In genomic region chr2:53520630-53520940, GRCh38 we compare ENCODE assay signal across 20 cellular contexts.
DNase-seq lines count a peak whose midpoint lies in the region; FAIRE-seq and TF ChIP-seq lines count a peak whose summit lies in the region.
"Had no signal": no experiment of that assay in that cellular context is flagged by ENCODE, and none has a peak within 500 bp of the region (broad histone marks: within the 10 kb centered on the region; RNA-seq: fewer than 3 reads in every experiment).

No MANE protein-coding gene starts in this region.

- no peaks in the 10 kb centered on the region for H4K20me1 ChIP-seq in H1 (replicated peaks in 1 of 2; ENCODE audit: control insufficient read depth in 1 of 2, insufficient read depth in 2 of 2, low read length in 2 of 2)

- TF ChIP-seq RAD21 in H1 (IDR thresholded peaks at IDR 0.05 in 1 of 2, conservative IDR thresholded peaks at IDR 0.05 in 1 of 2; ENCODE audit: low read depth in 2 of 2, low read length in 2 of 2), result no peak

- no peaks in the 10 kb centered on the region for H3K79me2 ChIP-seq in H1 (ENCODE audit: control insufficient read depth in 1 of 2, insufficient read depth in 2 of 2, low read length in 2 of 2)
- H3K79me2 ChIP-seq: parathyroid adenoma had no signal

- H2AFZ ChIP-seq in H1 (ENCODE audit: low read length) (peak overlapping the region; percentile 73), neuron (ENCODE audit: low read depth, low read length) (peak overlapping the region; percentile 20)
- H2AFZ ChIP-seq: parathyroid adenoma had no signal

- TF ChIP-seq EP300 in H1 (IDR thresholded peaks at IDR 0.05; ENCODE audit: borderline replicate concordance in 1 of 2, low read depth in 2 of 2, low read length in 2 of 2) (no peak), stomach (IDR thresholded peaks at IDR 0.05) (no peak)

- peaks cover 0 to 7% (median 2%) of the 10 kb centered on the region in 4 experiments; a peak in 2 of 7 replicates for H3K4me1 ChIP-seq in H1 (replicated peaks in 1 of 4; ENCODE audit: control insufficient read depth in 3 of 4, insufficient read depth in 4 of 4, low read length in 3 of 4)
- H3K4me1 ChIP-seq in neuron (ENCODE audit: insufficient read depth, low read length), result peaks cover 17% of the 10 kb centered on the region
- H3K4me1 ChIP-seq in stomach, result peaks cover 0 to 6% (median 0%) of the 10 kb centered on the region in 4 donors
- H3K4me1 ChIP-seq: left ventricle myocardium inferior, parathyroid adenoma had no signal

- TF ChIP-seq CTCF in H1 (IDR thresholded peaks at IDR 0.05; ENCODE audit: control extremely low read depth in 1 of 3, insufficient read depth in 1 of 3, low read depth in 1 of 3, low read length in 3 of 3), result no peak
- TF ChIP-seq CTCF in stomach (IDR thresholded peaks at IDR 0.05), result no peak
- TF ChIP-seq CTCF in D721Med (IDR thresholded peaks at IDR 0.05; ENCODE audit: insufficient read depth, missing control alignments), result no peak

- POLR2A ChIA-PET in H1 (lab: Charles Lee; ENCODE audit: partially characterized antibody), result interaction anchor here (1.5 kb wide), 1 partner anchor 66 kb away, joined by 3 read pairs; no protein-coding TSS in a partner anchor

- no peaks in the 10 kb centered on the region for H3K79me1 ChIP-seq in H1 (ENCODE audit: low read depth, low read length)

- H3K23ac ChIP-seq in H1 (ENCODE audit: insufficient read length), result no peak overlapping the region

- H3K27ac ChIP-seq in H1 (ENCODE audit: low read depth, low read length) (no peak overlapping the region), stomach (no peak overlapping the region)
- H3K27ac ChIP-seq: 22Rv1, gastrocnemius medialis, left ventricle myocardium inferior, parathyroid adenoma had no signal

- no peaks in the 10 kb centered on the region for H3K27me3 ChIP-seq in H1 (replicated peaks in 1 of 4; ENCODE audit: control insufficient read depth in 3 of 4, extremely low read depth in 1 of 4, insufficient read depth in 3 of 4, low read length in 3 of 4)
- no peaks in the 10 kb centered on the region for H3K27me3 ChIP-seq in neuron (ENCODE audit: insufficient read depth, low read length)
- no peaks in the 10 kb centered on the region for H3K27me3 ChIP-seq in stomach
- H3K27me3 ChIP-seq: dorsolateral prefrontal cortex, gastrocnemius medialis had no signal

- no peak overlapping the region for H3K9ac ChIP-seq in H1 (replicated peaks in 1 of 4; ENCODE audit: extremely low read depth in 1 of 4, low read depth in 3 of 4, low read length in 3 of 4)
- H3K9ac ChIP-seq: parathyroid adenoma had no signal

- no peak overlapping the region for H3K4me2 ChIP-seq in H1 (ENCODE audit: insufficient read depth in 1 of 2, low read depth in 2 of 2, low read length in 2 of 2)

- DNase-seq in DMS 273 (lab: John Stamatoyannopoulos, UW; ENCODE audit: unreplicated experiment), result peak; percentile 58
- no peak for DNase-seq in DMS 273 treated with DMSO at 0.1 percent for 48 hours (lab: John Stamatoyannopoulos, UW)
- peak; percentile 42 for DNase-seq in NCI-H146 treated with DMSO at 0.1 percent for 48 hours (lab: John Stamatoyannopoulos, UW; ENCODE audit: unreplicated experiment)
- DNase-seq in H1 (ENCODE audit: low read depth in 1 of 2, low spot score in 2 of 2), result no peak
- DNase-seq in middle frontal gyrus (ENCODE audit: extremely low spot score, low spot score), result no peak
- no peak for DNase-seq in stomach
- DNase-seq in D721Med (ENCODE audit: insufficient read length, low spot score), result no peak
- DNase-seq: activated CD4-positive, alpha-beta T cell treated with anti-CD3 and anti-CD28 coated beads, Interleukin-2, amount 50 U/mL, for 4 hours; activated gamma-delta T cell; caudate nucleus; COR-L47; dorsolateral prefrontal cortex; gastrocnemius medialis; left ventricle myocardium inferior; SIG-M5; stimulated activated naive CD8-positive, alpha-beta T cell treated with anti-CD3 and anti-CD28 coated beads, Interleukin-15, Interleukin-2, amounts not matched to agents 100 U/mL and 50 U/mL, for 24 hours had no signal

- no peak overlapping the region for H3K56ac ChIP-seq in H1 (replicated peaks; ENCODE audit: insufficient read length, low read depth, low read length)

- H4K91ac ChIP-seq in H1 (replicated peaks; ENCODE audit: insufficient read length, low read length), result no peak overlapping the region

- H2BK5ac ChIP-seq in H1 (ENCODE audit: low read depth, low read length), result no peak overlapping the region

- no peak overlapping the region for H3K4ac ChIP-seq in H1 (replicated peaks; ENCODE audit: insufficient read length, low read depth, low read length)

- no peak overlapping the region for H2BK120ac ChIP-seq in H1 (replicated peaks; ENCODE audit: low read depth, low read length)

- no peak for TF ChIP-seq POLR2A in H1 (IDR thresholded peaks at IDR 0.05; ENCODE audit: control extremely low read depth in 1 of 2, low read depth in 2 of 2, low read length in 2 of 2)
- TF ChIP-seq POLR2A in stomach (IDR thresholded peaks at IDR 0.05), result no peak

- no peak overlapping the region for H4K5ac ChIP-seq in H1 (ENCODE audit: insufficient read length, low read depth, low read length)

- 70% methylated on average over 6 of the region's 6 CpGs; no CpG with 5 or more reads in 1 of the 2 experiments for WGBS in H1 (ENCODE audit: extremely low coverage in 1 of 2, insufficient coverage in 1 of 2, insufficient read length in 1 of 2, insufficient replicate concordance in 2 of 2, low coverage in 1 of 2, low lambda C conversion rate in 2 of 2, missing lambda C conversion rate in 1 of 2), 2 experiments
- 19 to 44% (median 32%) methylated on average over 6 of the region's 6 CpGs for WGBS in stomach, 5 donors

- no peak overlapping the region for H2BK12ac ChIP-seq in H1 (ENCODE audit: low read depth, low read length)

- H3K4me3 ChIP-seq in H1 (ENCODE audit: extremely low read depth in 1 of 4, insufficient read depth in 2 of 4, low read depth in 3 of 4, low read length in 4 of 4) (no peak overlapping the region), neuron (ENCODE audit: low read length) (peak overlapping the region; percentile 12), stomach (no peak overlapping the region)
- H3K4me3 ChIP-seq: dorsolateral prefrontal cortex, gastrocnemius medialis, left ventricle myocardium inferior had no signal

- H3K36me3 ChIP-seq in H1 (ENCODE audit: control insufficient read depth in 2 of 4, insufficient read depth in 4 of 4, low read length in 3 of 4) (no peaks in the 10 kb centered on the region), neuron (ENCODE audit: insufficient read depth, low read length) (no peaks in the 10 kb centered on the region), stomach (no peaks in the 10 kb centered on the region)
- H3K36me3 ChIP-seq: gastrocnemius medialis, left ventricle myocardium inferior had no signal

- H3K9me3 ChIP-seq in H1 (ENCODE audit: insufficient read depth in 2 of 2, low read depth in 1 of 2, low read length in 1 of 2) (no peaks in the 10 kb centered on the region), neuron (ENCODE audit: low read length) (no peaks in the 10 kb centered on the region), stomach (no peaks in the 10 kb centered on the region)
- H3K9me3 ChIP-seq: gastrocnemius medialis, left ventricle myocardium inferior had no signal

- intact Hi-C loops in stomach (cut with DNase I; ENCODE audit: low total_unique reads), result no loop called here

- H2BK20ac ChIP-seq in H1 (ENCODE audit: low read length), result no peak overlapping the region

- H2AK5ac ChIP-seq in H1 (ENCODE audit: low read depth, low read length), result no peak overlapping the region

- FAIRE-seq in H1 (lab: Jason Lieb, UNC), result no peak
- FAIRE-seq in D721Med (lab: Jason Lieb, UNC), result no peak
- FAIRE-seq: HTR-8/SVneo had no signal

- H2BK15ac ChIP-seq in H1 (ENCODE audit: low read length), result no peak overlapping the region

- no peak overlapping the region for H3K14ac ChIP-seq in H1 (ENCODE audit: insufficient read length)

- CTCF ChIA-PET in H1 (lab: Charles Lee; ENCODE audit: partially characterized antibody), result interaction anchor here (1.1 kb wide), 2 partner anchors 34 to 98 kb away, joined by 3 read pairs; no protein-coding TSS in a partner anchor

- H4K8ac ChIP-seq in H1 (ENCODE audit: extremely low read depth, insufficient read depth, low read length), result no peak overlapping the region

- H3K23me2 ChIP-seq in H1 (ENCODE audit: low read depth, low read length), result no peaks in the 10 kb centered on the region

- H3K18ac ChIP-seq in H1 (ENCODE audit: extremely low read depth, low read length), result no peak overlapping the region

TF ChIP-seq in H1, 55 proteins besides CTCF, POLR2A, EP300 and RAD21 (continues in another document):
- no peak for TF ChIP-seq ZNF274 (IDR thresholded peaks at IDR 0.05; ENCODE audit: borderline replicate concordance, extremely low read depth, low read length)
- TF ChIP-seq E2F6 (IDR thresholded peaks at IDR 0.05), result no peak
- no peak for TF ChIP-seq HDAC6 (IDR thresholded peaks at IDR 0.05; ENCODE audit: low read depth, low read length)
- TF ChIP-seq TCF12 (IDR thresholded peaks at IDR 0.05; ENCODE audit: low read depth, low read length), result no peak
- no peak for TF ChIP-seq NRF1 (IDR thresholded peaks at IDR 0.05; ENCODE audit: low read depth, low read length)
- no peak for TF ChIP-seq POU5F1 (IDR thresholded peaks at IDR 0.05; ENCODE audit: low read depth, low read length)
- TF ChIP-seq SUZ12 (IDR thresholded peaks at IDR 0.05; ENCODE audit: low read length), result no peak
- TF ChIP-seq ATF2 (IDR thresholded peaks at IDR 0.05; ENCODE audit: low read length), result no peak
- TF ChIP-seq TAF1 (IDR thresholded peaks at IDR 0.05; ENCODE audit: low read depth, low read length), result no peak
- no peak for TF ChIP-seq RNF2 (IDR thresholded peaks at IDR 0.05; ENCODE audit: borderline replicate concordance, low read depth, low read length, missing control alignments, poor library complexity, severe bottlenecking)
- no peak for TF ChIP-seq SP2 (IDR thresholded peaks at IDR 0.05; ENCODE audit: low read length)
- TF ChIP-seq SRF (IDR thresholded peaks at IDR 0.05; ENCODE audit: low read depth, low read length), result no peak

Comparison
In these comparisons a context has a peak if more than half of its experiments do, and no peak if none do; other contexts are left out.
1. DNase-seq: peak in DMS 273 (single experiment) and NCI-H146 treated with DMSO at 0.1 percent for 48 hours (single experiment); none in DMS 273 treated with DMSO at 0.1 percent for 48 hours (single experiment), H1 (0 of 2), middle frontal gyrus (single experiment), stomach (single experiment) and D721Med (single experiment).